Comparison of ENCODE assay signal across 1 cellular context in genomic region chr1:23224721-23225648, GRCh38.
TF ChIP-seq lines count a peak whose summit lies in the region.

No MANE protein-coding gene starts in this region.

TF ChIP-seq in K562, 482 proteins besides CTCF, POLR2A, EP300 and RAD21 (continued from another document):
- TF ChIP-seq VEZF1 (CRISPR knock-in tag; IDR thresholded peaks at IDR 0.05) (peak; percentile 21; the same call in 1 of the 2 replicates), GATA2 (CRISPR knock-in tag; IDR thresholded peaks at IDR 0.05) (0 out of 2 replicates have a peak, but pooled peaks have one; percentile 26), RBM15 (IDR thresholded peaks at IDR 0.05; ENCODE audit: insufficient read depth, low read length) (no peak), ZBTB7A (IDR thresholded peaks at IDR 0.05; ENCODE audit: borderline replicate concordance, control insufficient read depth, low read depth, low read length) (no peak), MCM5 (IDR thresholded peaks at IDR 0.05; ENCODE audit: low read depth) (no peak)
TF ChIP-seq in K562: peak in this region for 4.
